ENCODE assay signal across 22 cellular contexts in genomic region chr18:78390985-78391384, GRCh38.
A peak's percentile ranks its signal among the peaks of the same experiment; 100 is the strongest.
DNase-seq lines count a peak whose midpoint lies in the region; ATAC-seq, FAIRE-seq and TF ChIP-seq lines count a peak whose summit lies in the region.
"Had no signal": no experiment of that assay in that cellular context is flagged by ENCODE, and none has a peak within 500 bp of the region (broad histone marks: within the 10 kb centered on the region; RNA-seq: fewer than 3 reads in every experiment).

No MANE protein-coding gene starts in this region.

- H3K23ac ChIP-seq in H1 (ENCODE audit: insufficient read length) = no peak overlapping the region

- no peak overlapping the region for H3K4ac ChIP-seq in H1 (replicated peaks; ENCODE audit: insufficient read length, low read depth, low read length)

- H3K27me3 ChIP-seq in H1 (replicated peaks in 1 of 4; ENCODE audit: control insufficient read depth in 3 of 4, extremely low read depth in 1 of 4, insufficient read depth in 3 of 4, low read length in 3 of 4) (no peaks in the 10 kb centered on the region), upper lobe of right lung (no peaks in the 10 kb centered on the region)
- H3K27me3 ChIP-seq: BLaER1 had no signal

- no peak overlapping the region for H2BK12ac ChIP-seq in H1 (ENCODE audit: low read depth, low read length)

- H2BK20ac ChIP-seq in H1 (ENCODE audit: low read length) = no peak overlapping the region

- no peaks in the 10 kb centered on the region for H3K36me3 Mint-ChIP-seq in stimulated activated effector memory CD8-positive, alpha-beta T cell treated with anti-CD3 and anti-CD28 coated beads, Interleukin-12 subunit alpha, Interleukin-12 subunit beta, amount 100 ng/mL, for 72 hours
- no peaks in the 10 kb centered on the region for H3K36me3 Mint-ChIP-seq in progenitor cell of endocrine pancreas (ENCODE audit: insufficient read depth)
- H3K36me3 Mint-ChIP-seq: CD4-positive, CD25-positive, alpha-beta regulatory T cell; CD8-positive, alpha-beta T cell had no signal

- TF ChIP-seq CTCF in H1 (IDR thresholded peaks at IDR 0.05; ENCODE audit: control extremely low read depth in 1 of 3, insufficient read depth in 1 of 3, low read depth in 1 of 3, low read length in 3 of 3) (no peak), upper lobe of right lung (IDR thresholded peaks at IDR 0.05) (no peak), progenitor cell of endocrine pancreas (IDR thresholded peaks at IDR 0.05; ENCODE audit: unreplicated experiment) (no peak), coronary artery (IDR thresholded peaks at IDR 0.05) (no peak)

- CTCF ChIA-PET in H1 (lab: Charles Lee; ENCODE audit: partially characterized antibody) = interaction anchor here (0.6 kb wide), 1 partner anchor 116 kb away, joined by 3 read pairs; no protein-coding TSS in a partner anchor

- H3K23me2 ChIP-seq in H1 (ENCODE audit: low read depth, low read length) = no peaks in the 10 kb centered on the region

- no peaks in the 10 kb centered on the region for H3K79me2 ChIP-seq in H1 (ENCODE audit: control insufficient read depth in 1 of 2, insufficient read depth in 2 of 2, low read length in 2 of 2)

- H2AFZ ChIP-seq in H1 (ENCODE audit: low read length) = peak overlapping the region; percentile 76

- DNase-seq in H1 (ENCODE audit: low read depth in 1 of 2, low spot score in 2 of 2) = no peak
- peak; percentile 65 for DNase-seq in left kidney (ENCODE audit: low read depth, low spot score)
- no peak for DNase-seq in stimulated activated effector memory CD8-positive, alpha-beta T cell treated with anti-CD3 and anti-CD28 coated beads, Interleukin-12 subunit alpha, Interleukin-12 subunit beta, amount 100 ng/mL, for 72 hours (ENCODE audit: low spot score in 2 of 2)
- DNase-seq in upper lobe of right lung = no peak
- no peak for DNase-seq in progenitor cell of endocrine pancreas (ENCODE audit: low spot score, unreplicated experiment)
- DNase-seq in stimulated activated naive CD8-positive, alpha-beta T cell treated with anti-CD3 and anti-CD28 coated beads, Interleukin-15, amount 100 ng/mL, for 72 hours = no peak
- DNase-seq in NCI-H128 (lab: John Stamatoyannopoulos, UW; ENCODE audit: unreplicated experiment) = no peak
- no peak for DNase-seq in coronary artery (ENCODE audit: low spot score)
- DNase-seq: Caco-2; CD4-positive, CD25-positive, alpha-beta regulatory T cell; CD8-positive, alpha-beta T cell; DMS153; DND-41; GOT3 had no signal

- H3K27me3 Mint-ChIP-seq in progenitor cell of endocrine pancreas = peaks cover 20% of the 10 kb centered on the region
- H3K27me3 Mint-ChIP-seq in stimulated activated naive CD8-positive, alpha-beta T cell treated with anti-CD3 and anti-CD28 coated beads, Interleukin-15, amount 100 ng/mL, for 72 hours = peaks cover 8% of the 10 kb centered on the region
- H3K27me3 Mint-ChIP-seq: B cell; CD4-positive, CD25-positive, alpha-beta regulatory T cell had no signal

- TF ChIP-seq EP300 in H1 (IDR thresholded peaks at IDR 0.05; ENCODE audit: borderline replicate concordance in 1 of 2, low read depth in 2 of 2, low read length in 2 of 2) = no peak

- no peak overlapping the region for H3K4me3 ChIP-seq in H1 (ENCODE audit: extremely low read depth in 1 of 4, insufficient read depth in 2 of 4, low read depth in 3 of 4, low read length in 4 of 4)
- no peak overlapping the region for H3K4me3 ChIP-seq in upper lobe of right lung
- H3K4me3 ChIP-seq in coronary artery = no peak overlapping the region
- H3K4me3 ChIP-seq: BLaER1 had no signal

- no peak overlapping the region for H3K4me3 Mint-ChIP-seq in stimulated activated effector memory CD8-positive, alpha-beta T cell treated with anti-CD3 and anti-CD28 coated beads, Interleukin-12 subunit alpha, Interleukin-12 subunit beta, amount 100 ng/mL, for 72 hours
- no peak overlapping the region for H3K4me3 Mint-ChIP-seq in progenitor cell of endocrine pancreas (ENCODE audit: low read depth)
- H3K4me3 Mint-ChIP-seq in stimulated activated naive CD8-positive, alpha-beta T cell treated with anti-CD3 and anti-CD28 coated beads, Interleukin-15, amount 100 ng/mL, for 72 hours = no peak overlapping the region
- H3K4me3 Mint-ChIP-seq: B cell; CD4-positive, CD25-positive, alpha-beta regulatory T cell; CD8-positive, alpha-beta T cell; H9 had no signal

- 93% methylated on average over 32 of the region's 32 CpGs; no CpG with 5 or more reads in 1 of the 2 experiments for WGBS in H1 (ENCODE audit: extremely low coverage in 1 of 2, insufficient coverage in 1 of 2, insufficient read length in 1 of 2, insufficient replicate concordance in 2 of 2, low coverage in 1 of 2, low lambda C conversion rate in 2 of 2, missing lambda C conversion rate in 1 of 2), 2 experiments

- H4K91ac ChIP-seq in H1 (replicated peaks; ENCODE audit: insufficient read length, low read length) = no peak overlapping the region

- no peak for FAIRE-seq in H1 (lab: Jason Lieb, UNC)
- FAIRE-seq: A204.1, G401.6, GM12892 had no signal

- H2BK5ac ChIP-seq in H1 (ENCODE audit: low read depth, low read length) = no peak overlapping the region

- H3K9ac ChIP-seq in H1 (replicated peaks in 1 of 4; ENCODE audit: extremely low read depth in 1 of 4, low read depth in 3 of 4, low read length in 3 of 4) = no peak overlapping the region
- H3K9ac ChIP-seq: BLaER1 had no signal

- no peak overlapping the region for H2AK5ac ChIP-seq in H1 (ENCODE audit: low read depth, low read length)

- H3K79me1 ChIP-seq in H1 (ENCODE audit: low read depth, low read length) = no peaks in the 10 kb centered on the region

- H3K36me3 ChIP-seq in H1 (ENCODE audit: control insufficient read depth in 2 of 4, insufficient read depth in 4 of 4, low read length in 3 of 4) (no peaks in the 10 kb centered on the region), upper lobe of right lung (no peaks in the 10 kb centered on the region)
- H3K36me3 ChIP-seq: BLaER1 had no signal

- H3K9me3 Mint-ChIP-seq in stimulated activated effector memory CD8-positive, alpha-beta T cell treated with anti-CD3 and anti-CD28 coated beads, Interleukin-12 subunit alpha, Interleukin-12 subunit beta, amount 100 ng/mL, for 72 hours = peaks cover 20% of the 10 kb centered on the region
- H3K9me3 Mint-ChIP-seq in progenitor cell of endocrine pancreas (ENCODE audit: low read depth) = peaks cover 3% of the 10 kb centered on the region
- peaks cover 10 to 33% of the 10 kb centered on the region in 2 donors for H3K9me3 Mint-ChIP-seq in stimulated activated naive CD8-positive, alpha-beta T cell treated with anti-CD3 and anti-CD28 coated beads, Interleukin-15, amount 100 ng/mL, for 72 hours

- H4K8ac ChIP-seq in H1 (ENCODE audit: extremely low read depth, insufficient read depth, low read length) = no peak overlapping the region

- H3K14ac ChIP-seq in H1 (ENCODE audit: insufficient read length) = no peak overlapping the region

- intact Hi-C loops in upper lobe of right lung (cut with DNase I) = no loop called here

- H3K27ac ChIP-seq in H1 (ENCODE audit: low read depth, low read length) (no peak overlapping the region), upper lobe of right lung (no peak overlapping the region), coronary artery (no peak overlapping the region)
- H3K27ac ChIP-seq: BLaER1, C4-2B had no signal

- no peak for TF ChIP-seq POLR2A in H1 (IDR thresholded peaks at IDR 0.05; ENCODE audit: control extremely low read depth in 1 of 2, low read depth in 2 of 2, low read length in 2 of 2)

- H3K9me3 ChIP-seq in H1 (ENCODE audit: insufficient read depth in 2 of 2, low read depth in 1 of 2, low read length in 1 of 2) (no peaks in the 10 kb centered on the region), upper lobe of right lung (no peaks in the 10 kb centered on the region)
- H3K9me3 ChIP-seq: Caco-2 had no signal

- H3K4me1 ChIP-seq in H1 (replicated peaks in 1 of 4; ENCODE audit: control insufficient read depth in 3 of 4, insufficient read depth in 4 of 4, low read length in 3 of 4) (no peaks in the 10 kb centered on the region), upper lobe of right lung (no peaks in the 10 kb centered on the region)
- H3K4me1 ChIP-seq: BLaER1, Caco-2 had no signal

- no peak overlapping the region for H2BK15ac ChIP-seq in H1 (ENCODE audit: low read length)

- H3K27ac Mint-ChIP-seq in stimulated activated effector memory CD8-positive, alpha-beta T cell treated with anti-CD3 and anti-CD28 coated beads, Interleukin-12 subunit alpha, Interleukin-12 subunit beta, amount 100 ng/mL, for 72 hours = no peak overlapping the region
- H3K27ac Mint-ChIP-seq in progenitor cell of endocrine pancreas = no peak overlapping the region
- H3K27ac Mint-ChIP-seq in stimulated activated naive CD8-positive, alpha-beta T cell treated with anti-CD3 and anti-CD28 coated beads, Interleukin-15, amount 100 ng/mL, for 72 hours = no peak overlapping the region
- H3K27ac Mint-ChIP-seq: B cell; CD4-positive, CD25-positive, alpha-beta regulatory T cell; CD8-positive, alpha-beta T cell had no signal

- H3K56ac ChIP-seq in H1 (replicated peaks; ENCODE audit: insufficient read length, low read depth, low read length) = no peak overlapping the region

- POLR2A ChIA-PET in H1 (lab: Charles Lee; ENCODE audit: partially characterized antibody) = interaction anchor here (0.6 kb wide), 1 partner anchor 716 kb away, joined by 3 read pairs; no protein-coding TSS in a partner anchor

- no peak overlapping the region for H3K18ac ChIP-seq in H1 (ENCODE audit: extremely low read depth, low read length)

- no peak overlapping the region for H3K4me2 ChIP-seq in H1 (ENCODE audit: insufficient read depth in 1 of 2, low read depth in 2 of 2, low read length in 2 of 2)
- H3K4me2 ChIP-seq: BLaER1 had no signal

- no peak overlapping the region for H4K5ac ChIP-seq in H1 (ENCODE audit: insufficient read length, low read depth, low read length)

- ATAC-seq in stimulated activated effector memory CD8-positive, alpha-beta T cell treated with anti-CD3 and anti-CD28 coated beads, Interleukin-12 subunit alpha, Interleukin-12 subunit beta, amount 100 ng/mL, for 72 hours = peak; percentile 19
- peak; percentile 39 for ATAC-seq in upper lobe of right lung
- no peak for ATAC-seq in stimulated activated naive CD8-positive, alpha-beta T cell treated with anti-CD3 and anti-CD28 coated beads, Interleukin-15, amount 100 ng/mL, for 72 hours
- ATAC-seq: CD8-positive, alpha-beta T cell; HCT116 had no signal

- no peak overlapping the region for H2BK120ac ChIP-seq in H1 (replicated peaks; ENCODE audit: low read depth, low read length)

- no peak for TF ChIP-seq RAD21 in H1 (IDR thresholded peaks at IDR 0.05 in 1 of 2, conservative IDR thresholded peaks at IDR 0.05 in 1 of 2; ENCODE audit: low read depth in 2 of 2, low read length in 2 of 2)

- no peaks in the 10 kb centered on the region for H4K20me1 ChIP-seq in H1 (replicated peaks in 1 of 2; ENCODE audit: control insufficient read depth in 1 of 2, insufficient read depth in 2 of 2, low read length in 2 of 2)
- H4K20me1 ChIP-seq: BLaER1 had no signal

- H3K4me1 Mint-ChIP-seq in stimulated activated effector memory CD8-positive, alpha-beta T cell treated with anti-CD3 and anti-CD28 coated beads, Interleukin-12 subunit alpha, Interleukin-12 subunit beta, amount 100 ng/mL, for 72 hours = peaks cover 5% of the 10 kb centered on the region
- no peaks in the 10 kb centered on the region for H3K4me1 Mint-ChIP-seq in progenitor cell of endocrine pancreas (ENCODE audit: low read depth)
- no peaks in the 10 kb centered on the region for H3K4me1 Mint-ChIP-seq in stimulated activated naive CD8-positive, alpha-beta T cell treated with anti-CD3 and anti-CD28 coated beads, Interleukin-15, amount 100 ng/mL, for 72 hours
- H3K4me1 Mint-ChIP-seq: B cell; CD4-positive, CD25-positive, alpha-beta regulatory T cell had no signal
